16 cellular contexts compared by ENCODE assay signal in the genomic region with DNA sequence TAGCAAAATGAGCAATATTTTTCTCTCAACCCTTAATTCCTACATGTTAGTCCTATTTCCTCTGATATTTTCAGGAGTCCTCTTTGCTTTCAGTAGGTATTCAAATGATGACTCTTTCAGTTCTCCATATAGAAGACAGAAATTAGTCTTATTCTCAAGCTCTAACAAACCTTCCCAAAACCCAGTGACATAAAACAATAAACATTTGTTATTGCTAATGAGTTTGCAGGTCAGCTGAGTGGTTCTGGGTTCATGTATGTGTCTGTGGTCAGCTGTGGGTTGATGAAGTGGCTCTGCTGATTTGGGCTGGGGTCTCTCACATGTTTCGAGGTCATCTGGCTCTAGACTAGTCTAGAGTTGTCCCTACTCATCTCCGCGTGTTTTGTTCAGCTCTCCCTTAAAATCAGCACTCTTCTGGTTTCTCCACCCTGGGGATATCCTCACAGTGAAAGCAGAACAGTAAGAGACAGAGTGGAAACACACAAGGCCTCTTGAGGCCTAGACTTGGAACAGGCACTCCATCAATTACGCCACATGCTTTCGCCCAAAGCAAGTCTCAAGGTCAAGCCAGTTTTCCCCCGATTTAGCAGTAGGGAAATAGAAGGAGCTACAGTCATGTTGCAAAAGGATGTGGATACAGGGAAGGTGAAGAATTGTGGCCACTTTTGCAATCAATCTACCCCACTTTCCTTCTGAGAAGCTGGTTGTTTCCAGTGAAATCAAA.
"Had no signal": no experiment of that assay in that cellular context is flagged by ENCODE, and none has a peak within 500 bp of the region (broad histone marks: within the 10 kb centered on the region; RNA-seq: fewer than 3 reads in every experiment).

No MANE protein-coding gene starts in this region.

- H3K27ac Mint-ChIP-seq: activated CD4-positive, alpha-beta T cell treated with anti-CD3 and anti-CD28 coated beads for 36 hours; activated CD8-positive, alpha-beta T cell treated with anti-CD3 and anti-CD28 coated beads, Interleukin-2, amount 10 ng/mL, durations not matched to agents 7 days and 5 days; activated naive CD8-positive, alpha-beta T cell treated with anti-CD3 and anti-CD28 coated beads, Interleukin-2, amount 10 ng/mL, durations not matched to agents 7 days and 5 days; stimulated activated effector memory CD8-positive, alpha-beta T cell treated with anti-CD3 and anti-CD28 coated beads, Interleukin-12 subunit alpha, Interleukin-12 subunit beta, amount 100 ng/mL, for 72 hours had no signal

- H3K36me3 Mint-ChIP-seq: activated naive CD8-positive, alpha-beta T cell treated with anti-CD3 and anti-CD28 coated beads, Interleukin-2, amount 10 ng/mL, durations not matched to agents 7 days and 5 days; stimulated activated effector memory CD8-positive, alpha-beta T cell treated with anti-CD3 and anti-CD28 coated beads, Interleukin-12 subunit alpha, Interleukin-12 subunit beta, amount 100 ng/mL, for 72 hours had no signal

- H3K9me3 Mint-ChIP-seq: activated naive CD8-positive, alpha-beta T cell treated with anti-CD3 and anti-CD28 coated beads, Interleukin-2, amount 10 ng/mL, durations not matched to agents 7 days and 5 days; stimulated activated effector memory CD8-positive, alpha-beta T cell treated with anti-CD3 and anti-CD28 coated beads, Interleukin-12 subunit alpha, Interleukin-12 subunit beta, amount 100 ng/mL, for 72 hours had no signal

- H3K4me3 ChIP-seq: breast epithelium, esophagus muscularis mucosa, left lung, pancreas, smooth muscle cell, tibial nerve, vagina had no signal

- H3K27ac ChIP-seq: breast epithelium, esophagus muscularis mucosa, left lung, pancreas, tibial nerve, vagina, WERI-Rb-1 had no signal

- H3K27me3 Mint-ChIP-seq: activated CD4-positive, alpha-beta T cell treated with anti-CD3 and anti-CD28 coated beads for 36 hours; activated naive CD8-positive, alpha-beta T cell treated with anti-CD3 and anti-CD28 coated beads, Interleukin-2, amount 10 ng/mL, durations not matched to agents 7 days and 5 days had no signal

- ATAC-seq: activated CD4-positive, alpha-beta T cell treated with anti-CD3 and anti-CD28 coated beads for 36 hours; activated CD8-positive, alpha-beta T cell treated with anti-CD3 and anti-CD28 coated beads, Interleukin-2, amount 10 ng/mL, durations not matched to agents 7 days and 5 days; left lung; pancreas; stimulated activated effector memory CD8-positive, alpha-beta T cell treated with anti-CD3 and anti-CD28 coated beads, Interleukin-12 subunit alpha, Interleukin-12 subunit beta, amount 100 ng/mL, for 72 hours had no signal

- H3K36me3 ChIP-seq: breast epithelium, esophagus muscularis mucosa, left lung, pancreas, tibial nerve, vagina, WERI-Rb-1 had no signal

- H3K4me3 Mint-ChIP-seq: activated CD4-positive, alpha-beta T cell treated with anti-CD3 and anti-CD28 coated beads for 36 hours; activated CD8-positive, alpha-beta T cell treated with anti-CD3 and anti-CD28 coated beads, Interleukin-2, amount 10 ng/mL, durations not matched to agents 7 days and 5 days; activated naive CD8-positive, alpha-beta T cell treated with anti-CD3 and anti-CD28 coated beads, Interleukin-2, amount 10 ng/mL, durations not matched to agents 7 days and 5 days; stimulated activated effector memory CD8-positive, alpha-beta T cell treated with anti-CD3 and anti-CD28 coated beads, Interleukin-12 subunit alpha, Interleukin-12 subunit beta, amount 100 ng/mL, for 72 hours had no signal

- DNase-seq: activated CD4-positive, alpha-beta T cell treated with anti-CD3 and anti-CD28 coated beads for 36 hours; activated CD8-positive, alpha-beta memory T cell treated with anti-CD3 and anti-CD28 coated beads, Interleukin-2, amount 50 U/mL, for 48 hours; activated CD8-positive, alpha-beta T cell treated with anti-CD3 and anti-CD28 coated beads, Interleukin-2, amount 10 ng/mL, durations not matched to agents 7 days and 5 days; activated naive CD8-positive, alpha-beta T cell treated with anti-CD3 and anti-CD28 coated beads, Interleukin-2, amount 10 ng/mL, durations not matched to agents 7 days and 5 days; aorta; head of caudate nucleus; left lung; mesenchymal stem cell; pancreas; WERI-Rb-1 had no signal

- H3K27me3 ChIP-seq: breast epithelium, esophagus muscularis mucosa, left lung, pancreas, tibial nerve, vagina had no signal

- H3K4me1 ChIP-seq: breast epithelium, vagina had no signal

- H3K4me1 Mint-ChIP-seq: activated naive CD8-positive, alpha-beta T cell treated with anti-CD3 and anti-CD28 coated beads, Interleukin-2, amount 10 ng/mL, durations not matched to agents 7 days and 5 days had no signal

- H3K9me3 ChIP-seq: breast epithelium, esophagus muscularis mucosa, left lung, pancreas, tibial nerve, vagina had no signal
